ENCODE assay signal across 22 cellular contexts in genomic region chr9:120294003-120294402, GRCh38.
DNase-seq lines count a peak whose midpoint lies in the region; ATAC-seq, FAIRE-seq and TF ChIP-seq lines count a peak whose summit lies in the region.
"Had no signal": no experiment of that assay in that cellular context is flagged by ENCODE, and none has a peak within 500 bp of the region (broad histone marks: within the 10 kb centered on the region; RNA-seq: fewer than 3 reads in every experiment).

No MANE protein-coding gene starts in this region.

- no peaks in the 10 kb centered on the region for H3K27me3 ChIP-seq in K562 (ENCODE audit: control insufficient read depth in 2 of 2, insufficient read depth in 2 of 2, low read length in 2 of 2)
- H3K27me3 ChIP-seq: BLaER1 treated with 17β-estradiol and CSF1 and Interleukin-3, amounts not matched to agents 10 nM and 100 nM had no signal

- FAIRE-seq in A549 (lab: Jason Lieb, UNC) (no peak), K562 (lab: Jason Lieb, UNC) (no peak)
- FAIRE-seq: A204.1, D721Med, G401.6, GM12891, GM19239 had no signal

- no peak overlapping the region for H3K4me2 ChIP-seq in A549
- H3K4me2 ChIP-seq in K562 (ENCODE audit: insufficient read depth, low read length), result no peak overlapping the region
- H3K4me2 ChIP-seq: BLaER1 treated with 17β-estradiol and CSF1 and Interleukin-3, amounts not matched to agents 10 nM and 100 nM had no signal

- H3K27ac ChIP-seq in A549 (no peak overlapping the region), K562 (ENCODE audit: extremely low read depth, low read depth, low read length) (no peak overlapping the region)
- H3K27ac ChIP-seq: BLaER1 treated with 17β-estradiol and CSF1 and Interleukin-3, amounts not matched to agents 10 nM and 100 nM; C4-2B had no signal

- H2AFZ ChIP-seq in K562 (ENCODE audit: low read depth, low read length), result no peak overlapping the region

- WGBS in A549 (ENCODE audit: missing lambda C conversion rate), result 1% methylated on average over 4 of the region's 4 CpGs
- WGBS in K562 (ENCODE audit: insufficient coverage, low coverage, missing lambda C conversion rate), result 0% methylated on average over 4 of the region's 4 CpGs

- no peaks in the 10 kb centered on the region for H3K36me3 ChIP-seq in K562 (ENCODE audit: control insufficient read depth, insufficient read depth, low read length)
- H3K36me3 ChIP-seq: BLaER1 treated with 17β-estradiol and CSF1 and Interleukin-3, amounts not matched to agents 10 nM and 100 nM had no signal

- ATAC-seq in A549, result no peak
- no peak for ATAC-seq in K562
- no peak for ATAC-seq in HG02981 (IDR thresholded peaks at IDR 0.05; ENCODE audit: unreplicated experiment)
- ATAC-seq in activated CD8-positive, alpha-beta T cell treated with anti-CD3 and anti-CD28 coated beads for 36 hours, result no peak
- ATAC-seq: CD8-positive, alpha-beta T cell had no signal

- TF ChIP-seq EP300 in A549 (IDR thresholded peaks at IDR 0.05) (no peak), Ishikawa (IDR thresholded peaks at IDR 0.05; ENCODE audit: borderline replicate concordance) (no peak), K562 (IDR thresholded peaks at IDR 0.05; ENCODE audit: low read length) (no peak)

- no peaks in the 10 kb centered on the region for H3K4me1 Mint-ChIP-seq in activated CD8-positive, alpha-beta T cell treated with anti-CD3 and anti-CD28 coated beads for 36 hours (ENCODE audit: low read depth)
- H3K4me1 Mint-ChIP-seq: B cell had no signal

- BruUV-seq in K562 (replicated peaks; lab: Mats Ljungman, UMichigan), result no TSS peak

- H3K9me3 ChIP-seq in A549 (no peaks in the 10 kb centered on the region; the same call in 2 of the 3 replicates), K562 (replicated peaks; ENCODE audit: control insufficient read depth, insufficient read depth, low read depth, low read length) (no peaks in the 10 kb centered on the region)
- H3K9me3 ChIP-seq: Caco-2 had no signal

- CTCF ChIA-PET in A549 (lab: Yijun Ruan, JAX), result interaction anchor here (1.1 to 1.3 kb wide), 2 partner anchors 9 to 183 kb away, joined by 3 read pairs; no protein-coding TSS in a partner anchor
- CTCF ChIA-PET in K562 (lab: Yijun Ruan, JAX; ENCODE audit: low intra/inter-chr PET ratio), result no interaction called here
- CTCF ChIA-PET in activated CD8-positive, alpha-beta T cell treated with anti-CD3 and anti-CD28 coated beads for 36 hours (lab: Charles Lee), result no interaction called here

- POLR2A ChIA-PET in A549 (lab: Yijun Ruan, JAX), result no interaction called here
- POLR2A ChIA-PET in K562 (lab: Yijun Ruan, JAX), result interaction anchor here (0.5 to 1.6 kb wide), 3 partner anchors 14 to 101 kb away, joined by 3 to 6 read pairs (median 3); no protein-coding TSS in a partner anchor
- POLR2A ChIA-PET in activated CD8-positive, alpha-beta T cell treated with anti-CD3 and anti-CD28 coated beads for 36 hours (lab: Charles Lee), result no interaction called here

- no peaks in the 10 kb centered on the region for H3K36me3 Mint-ChIP-seq in activated CD8-positive, alpha-beta T cell treated with anti-CD3 and anti-CD28 coated beads for 36 hours (ENCODE audit: low read depth)
- H3K36me3 Mint-ChIP-seq: CD8-positive, alpha-beta T cell had no signal

- intact Hi-C loops in K562 (cut with micrococcal nuclease), result no loop called here
- intact Hi-C loops in activated CD8-positive, alpha-beta T cell treated with anti-CD3 and anti-CD28 coated beads for 36 hours (cut with micrococcal nuclease), result no loop called here

- H3K4me1 ChIP-seq in A549 (peaks cover 4% of the 10 kb centered on the region; the same call in 1 of the 3 replicates), K562 (replicated peaks in 1 of 2; ENCODE audit: control insufficient read depth in 2 of 2, insufficient read depth in 2 of 2, low read length in 2 of 2) (no peaks in the 10 kb centered on the region)
- H3K4me1 ChIP-seq: BLaER1 treated with 17β-estradiol and CSF1 and Interleukin-3, amounts not matched to agents 10 nM and 100 nM; Caco-2 had no signal

- TF ChIP-seq CTCF in A549 (IDR thresholded peaks at IDR 0.05), result no peak
- TF ChIP-seq CTCF in K562 (IDR thresholded peaks at IDR 0.05 in 2 of 3, conservative IDR thresholded peaks at IDR 0.05 in 1 of 3; ENCODE audit: insufficient read depth in 2 of 3, low read depth in 1 of 3, low read length in 3 of 3), result no peak
- no peak for TF ChIP-seq CTCF in activated CD8-positive, alpha-beta T cell treated with anti-CD3 and anti-CD28 coated beads for 36 hours (IDR thresholded peaks at IDR 0.05)

- TF ChIP-seq POLR2A in A549 (IDR thresholded peaks at IDR 0.05; ENCODE audit: low read length) (no peak), K562 (conservative IDR thresholded peaks at IDR 0.05) (no peak)

- no peak overlapping the region for H3K9ac ChIP-seq in K562 (ENCODE audit: insufficient read depth in 1 of 2, low read depth in 2 of 2, low read length in 2 of 2)
- H3K9ac ChIP-seq: BLaER1 treated with 17β-estradiol and CSF1 and Interleukin-3, amounts not matched to agents 10 nM and 100 nM had no signal

- no peak overlapping the region for H3K27ac Mint-ChIP-seq in activated CD8-positive, alpha-beta T cell treated with anti-CD3 and anti-CD28 coated beads for 36 hours
- H3K27ac Mint-ChIP-seq: B cell; CD4-positive, alpha-beta T cell; CD8-positive, alpha-beta T cell had no signal

- H3K4me3 ChIP-seq in A549 (no peak overlapping the region), K562 (no peak overlapping the region)
- H3K4me3 ChIP-seq: BLaER1 treated with 17β-estradiol and CSF1 and Interleukin-3, amounts not matched to agents 10 nM and 100 nM had no signal

- H4K20me1 ChIP-seq in K562 (replicated peaks; ENCODE audit: control insufficient read depth, insufficient read depth, low read length), result no peaks in the 10 kb centered on the region
- H4K20me1 ChIP-seq: BLaER1 treated with 17β-estradiol and CSF1 and Interleukin-3, amounts not matched to agents 10 nM and 100 nM had no signal

- in situ Hi-C loops in K562 (cut with MboI), result no loop called here

- no peak overlapping the region for H3K4me3 Mint-ChIP-seq in activated CD8-positive, alpha-beta T cell treated with anti-CD3 and anti-CD28 coated beads for 36 hours
- H3K4me3 Mint-ChIP-seq: B cell; CD4-positive, alpha-beta T cell; CD8-positive, alpha-beta T cell had no signal

- peaks cover 4% of the 10 kb centered on the region for H3K27me3 Mint-ChIP-seq in activated CD8-positive, alpha-beta T cell treated with anti-CD3 and anti-CD28 coated beads for 36 hours

- H3K9me3 Mint-ChIP-seq in activated CD8-positive, alpha-beta T cell treated with anti-CD3 and anti-CD28 coated beads for 36 hours, result no peaks in the 10 kb centered on the region
- H3K9me3 Mint-ChIP-seq: CD8-positive, alpha-beta T cell had no signal

- H3K79me2 ChIP-seq in K562 (ENCODE audit: control insufficient read depth, insufficient read depth, low read length), result no peaks in the 10 kb centered on the region

- no peaks in the 10 kb centered on the region for H3K9me1 ChIP-seq in K562 (ENCODE audit: control insufficient read depth, insufficient read depth, low read length)

- no peak for TF ChIP-seq RAD21 in A549 (conservative IDR thresholded peaks at IDR 0.05 in 1 of 2, IDR thresholded peaks at IDR 0.05 in 1 of 2)
- TF ChIP-seq RAD21 in Ishikawa (IDR thresholded peaks at IDR 0.05; ENCODE audit: low read depth), result no peak
- no peak for TF ChIP-seq RAD21 in K562 (CRISPR knock-in tag; conservative IDR thresholded peaks at IDR 0.05 in 1 of 2, IDR thresholded peaks at IDR 0.05 in 1 of 2)

- no peak for DNase-seq in A549 (ENCODE audit: low read depth in 1 of 2, low spot score in 1 of 2)
- DNase-seq in K562 (ENCODE audit: extremely low read depth in 1 of 4, low spot score in 3 of 4), result no peak
- no peak for DNase-seq in hypothalamus (lab: John Stamatoyannopoulos, UW)
- no peak for DNase-seq in activated CD8-positive, alpha-beta T cell treated with anti-CD3 and anti-CD28 coated beads for 36 hours
- DNase-seq: 8988T; AML-193; Caco-2; Calu3; CD4-positive, alpha-beta T cell; CD8-positive, alpha-beta T cell; DMS79 treated with DMSO at 0.1 percent for 48 hours; GF-D8 had no signal

TF ChIP-seq in A549, 52 proteins besides CTCF, POLR2A, EP300 and RAD21:
- peak; percentile 79 for TF ChIP-seq MAFK (IDR thresholded peaks at IDR 0.05; ENCODE audit: partially characterized antibody)
- no peak for TF ChIP-seq GATA3 (IDR thresholded peaks at IDR 0.05; ENCODE audit: borderline replicate concordance)

TF ChIP-seq in K562, 482 proteins besides CTCF, POLR2A, EP300 and RAD21 (continues in another document):
- TF ChIP-seq RBM17 (IDR thresholded peaks at IDR 0.05; ENCODE audit: borderline replicate concordance, low read depth, low read length), result no peak
- TF ChIP-seq MAFG (tag; conservative IDR thresholded peaks at IDR 0.05), result peak; percentile 40; the same call in 1 of the 2 replicates
- TF ChIP-seq ZNF766 (CRISPR knock-in tag; conservative IDR thresholded peaks at IDR 0.05), result no peak
- TF ChIP-seq PYGO2 (tag; IDR thresholded peaks at IDR 0.05), result no peak
- TF ChIP-seq C11orf30 (IDR thresholded peaks at IDR 0.05; ENCODE audit: low read depth), result peak; percentile 60; the same call in 1 of the 2 replicates
- peak; percentile 71 for TF ChIP-seq ZNF316 (IDR thresholded peaks at IDR 0.05)

Comparison
In these comparisons a context has a peak if more than half of its experiments do, and no peak if none do; other contexts are left out.
1. Of the 35 proteins assayed by ChIP-seq in both K562 and A549: peak only in K562: none; only in A549: MAFK; in both: none; in neither: 34.